8 cellular contexts compared by ENCODE assay signal in the genomic region with DNA sequence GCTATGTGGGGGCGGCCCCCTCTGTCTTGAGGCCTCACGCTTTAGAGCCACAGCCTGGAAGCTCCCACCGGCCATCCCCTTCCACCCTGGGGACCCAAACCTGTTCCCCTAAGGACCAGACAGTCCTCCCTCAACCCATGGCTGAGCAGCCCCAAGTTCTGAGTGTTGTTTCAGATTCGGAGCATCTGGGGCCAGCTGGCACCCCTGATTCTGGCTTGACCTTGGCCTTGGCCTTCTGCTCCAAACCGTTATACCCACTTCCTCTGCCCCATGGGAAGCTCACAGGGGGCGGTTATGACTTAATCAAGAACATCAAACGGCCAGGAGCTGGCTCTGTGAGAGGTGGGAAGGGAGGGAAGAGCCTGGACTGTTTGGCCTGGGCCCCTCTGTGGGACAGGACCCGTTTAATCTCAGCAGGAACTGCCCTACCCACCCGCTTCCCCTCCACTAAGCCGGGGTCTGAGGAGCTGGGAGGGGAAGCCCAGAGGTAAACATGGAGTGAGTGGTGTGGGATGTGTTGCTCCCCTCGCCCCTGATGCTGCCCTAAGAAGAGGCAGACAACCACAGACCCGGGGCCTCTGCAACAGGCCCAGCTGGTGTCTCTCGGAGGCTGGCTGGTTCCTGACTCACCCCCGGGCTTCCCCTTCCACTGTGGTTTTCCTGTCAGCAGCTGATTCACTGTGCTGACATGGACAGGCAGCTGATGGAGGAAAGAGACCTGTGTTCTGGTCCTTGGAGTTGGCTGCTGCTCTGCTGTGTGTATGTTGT. TPM values are rescaled to one million over a fixed set of nuclear protein-coding genes. Genes with fewer than 3 reads are reported as not detected.
DNase-seq lines count a peak whose midpoint lies in the region; ATAC-seq lines count a peak whose summit lies in the region.

No MANE protein-coding gene starts in this region.

- H3K9me3 Mint-ChIP-seq in activated naive CD4-positive, alpha-beta T cell treated with anti-CD3 and anti-CD28 coated beads, Interleukin-2, amount 50 U/mL, for 24 hours = no peaks in the 10 kb centered on the region

- H3K36me3 Mint-ChIP-seq in activated naive CD4-positive, alpha-beta T cell treated with anti-CD3 and anti-CD28 coated beads, Interleukin-2, amount 50 U/mL, for 24 hours = peaks cover 33% of the 10 kb centered on the region

- in situ Hi-C loops in SK-MEL-5 (cut with HindIII; ENCODE audit: low pct_unique_long_range_greater_than_20kb, low sequenced_read_pairs) = no loop called here

- peak overlapping the region; percentile 97 for H3K4me3 Mint-ChIP-seq in activated naive CD4-positive, alpha-beta T cell treated with anti-CD3 and anti-CD28 coated beads, Interleukin-2, amount 50 U/mL, for 24 hours

- peak overlapping the region; percentile 96 for H3K27ac Mint-ChIP-seq in activated naive CD4-positive, alpha-beta T cell treated with anti-CD3 and anti-CD28 coated beads, Interleukin-2, amount 50 U/mL, for 24 hours

- ATAC-seq in GM18873 (IDR thresholded peaks at IDR 0.05; ENCODE audit: low FRiP score, unreplicated experiment) (peak; percentile 45), HG03066 (IDR thresholded peaks at IDR 0.05; ENCODE audit: low read depth, unreplicated experiment) (peak; percentile 41), left cardiac atrium (peak in 1 of 2 donors; percentile 39)

- DNase-seq in SK-MEL-5 (ENCODE audit: low read depth, low spot score) (peak; percentile 55), left cardiac atrium (peak; percentile 83), middle frontal gyrus (ENCODE audit: extremely low spot score, low spot score) (no peak), NCI-H146 (lab: John Stamatoyannopoulos, UW) (no peak)
- DNase-seq in stimulated activated CD4-positive, alpha-beta T cell treated with anti-CD3 and anti-CD28 coated beads, Interleukin-12 subunit alpha, Interleukin-12 subunit beta, amount 100 ng/mL, for 24 hours (ENCODE audit: low read depth in 2 of 2) = peak; percentile 83 to 87

- H3K27me3 Mint-ChIP-seq in activated naive CD4-positive, alpha-beta T cell treated with anti-CD3 and anti-CD28 coated beads, Interleukin-2, amount 50 U/mL, for 24 hours = no peaks in the 10 kb centered on the region

- H3K4me1 Mint-ChIP-seq in activated naive CD4-positive, alpha-beta T cell treated with anti-CD3 and anti-CD28 coated beads, Interleukin-2, amount 50 U/mL, for 24 hours = peaks cover 67% of the 10 kb centered on the region

- intact Hi-C loops in left cardiac atrium (cut with DNase I) = loop anchor here in 1 of 2 donors (10.0 kb wide), 1 partner anchor 346 kb away; no protein-coding TSS in a partner anchor

RNA-seq across cellular contexts. Expression of a gene that starts 3.4 kb away (rescaled TPM):
- total RNA-seq in SK-MEL-5 (2014; rRNA removed; shearing (Covaris generic)) = 9.1 and 9.7 TPM in 2 replicates
- polyA plus RNA-seq in SK-MEL-5 (2015; cell fraction: cytosol; rRNA removed) = 24.0 and 24.1 TPM in 2 replicates
- 1.9 and 9.1 TPM in 2 replicates for polyA plus RNA-seq in SK-MEL-5 (2015; cell fraction: nucleus; rRNA removed)
- total RNA-seq in left cardiac atrium = 10 to 100 TPM; 22.0 to 35.3 TPM

Comparison
In these comparisons a context has a peak if more than half of its experiments do, and no peak if none do; other contexts are left out.
1. DNase-seq: peak in SK-MEL-5 (single experiment), left cardiac atrium (single experiment) and stimulated activated CD4-positive, alpha-beta T cell treated with anti-CD3 and anti-CD28 coated beads, Interleukin-12 subunit alpha, Interleukin-12 subunit beta, amount 100 ng/mL, for 24 hours (2 of 2); none in middle frontal gyrus (single experiment) and NCI-H146 (single experiment).